ENCODE assay signal across 8 cellular contexts in genomic region chr1:207823880-207824566, GRCh38.
DNase-seq lines count a peak whose midpoint lies in the region; ATAC-seq, FAIRE-seq and TF ChIP-seq lines count a peak whose summit lies in the region.

No MANE protein-coding gene starts in this region.

- H3K9me3 Mint-ChIP-seq in activated naive CD8-positive, alpha-beta T cell treated with anti-CD3 and anti-CD28 coated beads, Interleukin-2, amount 10 ng/mL, durations not matched to agents 7 days and 5 days, result no peaks in the 10 kb centered on the region
- H3K9me3 Mint-ChIP-seq in glutamatergic neuron (ENCODE audit: unreplicated experiment), result peaks cover 8% of the 10 kb centered on the region

- POLR2A ChIA-PET in activated naive CD8-positive, alpha-beta T cell treated with anti-CD3 and anti-CD28 coated beads, Interleukin-2, amount 10 ng/mL, durations not matched to agents 7 days and 5 days (lab: Charles Lee), result interaction anchor here (0.6 to 12.7 kb wide), 8 partner anchors 33 to 538 kb away, joined by 3 to 153 read pairs (median 4); no protein-coding TSS in a partner anchor

- H3K4me3 Mint-ChIP-seq in activated naive CD8-positive, alpha-beta T cell treated with anti-CD3 and anti-CD28 coated beads, Interleukin-2, amount 10 ng/mL, durations not matched to agents 7 days and 5 days, result peak overlapping the region; percentile 89
- H3K4me3 Mint-ChIP-seq in glutamatergic neuron (ENCODE audit: unreplicated experiment), result peak overlapping the region; percentile 58

- H3K27me3 ChIP-seq in pancreas (no peaks in the 10 kb centered on the region), transverse colon (no peaks in the 10 kb centered on the region)

- H3K27ac ChIP-seq in pancreas, result peak overlapping the region; percentile 98 to 99 (median 98)
- H3K27ac ChIP-seq in transverse colon, result peak overlapping the region; percentile 96 to 99 (median 98)

- intact Hi-C loops in pancreas (cut with DNase I) (loop anchor here in 1 of 3 donors (10.0 kb wide), 1 partner anchor 141 kb away; no protein-coding TSS in a partner anchor), transverse colon (cut with DNase I; ENCODE audit: low total_unique reads) (no loop called here)

- peaks cover 59% of the 10 kb centered on the region for H3K4me1 Mint-ChIP-seq in activated naive CD8-positive, alpha-beta T cell treated with anti-CD3 and anti-CD28 coated beads, Interleukin-2, amount 10 ng/mL, durations not matched to agents 7 days and 5 days
- peaks cover 17% of the 10 kb centered on the region for H3K4me1 Mint-ChIP-seq in glutamatergic neuron (ENCODE audit: low read depth, unreplicated experiment)

- in situ Hi-C loops in transverse colon (cut with MboI; ENCODE audit: low pct_ligation_motif_present in 1 of 4, low pct_unique_long_range_greater_than_20kb in 1 of 4, low sequenced_read_pairs in 3 of 4), result loop anchor here in 2 of 4 donors (10.0 kb wide), 2 partner anchors 51 to 141 kb away; no protein-coding TSS in a partner anchor

- H3K27ac Mint-ChIP-seq in activated naive CD8-positive, alpha-beta T cell treated with anti-CD3 and anti-CD28 coated beads, Interleukin-2, amount 10 ng/mL, durations not matched to agents 7 days and 5 days, result peak overlapping the region; percentile 99
- H3K27ac Mint-ChIP-seq in glutamatergic neuron (ENCODE audit: unreplicated experiment), result peak overlapping the region; percentile 65

- H3K9me3 ChIP-seq in pancreas (no peaks in the 10 kb centered on the region), transverse colon (no peaks in the 10 kb centered on the region)

- no peaks in the 10 kb centered on the region for H3K27me3 Mint-ChIP-seq in activated naive CD8-positive, alpha-beta T cell treated with anti-CD3 and anti-CD28 coated beads, Interleukin-2, amount 10 ng/mL, durations not matched to agents 7 days and 5 days
- peaks cover 6% of the 10 kb centered on the region for H3K27me3 Mint-ChIP-seq in glutamatergic neuron (ENCODE audit: unreplicated experiment)

- 1 to 5% methylated on average over 8 to 9 of the region's 9 CpGs for WGBS in pancreas, 2 donors
- WGBS in transverse colon (ENCODE audit: low coverage in 1 of 2), 2 donors, result 2% methylated on average over 6 to 9 of the region's 9 CpGs

- H3K36me3 Mint-ChIP-seq in activated naive CD8-positive, alpha-beta T cell treated with anti-CD3 and anti-CD28 coated beads, Interleukin-2, amount 10 ng/mL, durations not matched to agents 7 days and 5 days, result peaks cover 3% of the 10 kb centered on the region
- H3K36me3 Mint-ChIP-seq in glutamatergic neuron (ENCODE audit: unreplicated experiment), result no peaks in the 10 kb centered on the region

- no peak for TF ChIP-seq EP300 in transverse colon (IDR thresholded peaks at IDR 0.05; ENCODE audit: low read depth)

- H3K4me1 ChIP-seq in pancreas (peaks cover 36 to 60% (median 39%) of the 10 kb centered on the region in 3 donors), transverse colon (peaks cover 52 to 85% (median 81%) of the 10 kb centered on the region in 4 donors)

- ATAC-seq in HG03095 (IDR thresholded peaks at IDR 0.05; ENCODE audit: unreplicated experiment) (peak; percentile 25), pancreas (peak; percentile 58 to 70 (median 66))
- peak; percentile 37 for ATAC-seq in activated naive CD8-positive, alpha-beta T cell treated with anti-CD3 and anti-CD28 coated beads, Interleukin-2, amount 10 ng/mL, durations not matched to agents 7 days and 5 days (ENCODE audit: low read depth)

- peak; percentile 58 for TF ChIP-seq CTCF in glutamatergic neuron (IDR thresholded peaks at IDR 0.05; ENCODE audit: partially characterized antibody, unreplicated experiment)
- peak; percentile 42 to 50 (median 45) for TF ChIP-seq CTCF in pancreas (IDR thresholded peaks at IDR 0.05)
- TF ChIP-seq CTCF in transverse colon (IDR thresholded peaks at IDR 0.05), result peak; percentile 63 to 99 (median 82)

- H3K36me3 ChIP-seq in pancreas (peaks cover 0 to 7% (median 0%) of the 10 kb centered on the region in 3 donors), transverse colon (peaks cover 0 to 3% (median 1%) of the 10 kb centered on the region in 4 donors)

- DNase-seq in NCI-H1694 (lab: John Stamatoyannopoulos, UW) (peak; percentile 13), NCI-H1694 treated with DMSO at 0.1 percent for 48 hours (lab: John Stamatoyannopoulos, UW) (no peak), SK-N-DZ (ENCODE audit: low spot score) (peak; percentile 69), glutamatergic neuron (peak; percentile 60), pancreas (peak; percentile 82 to 93 (median 91)), transverse colon (peak; percentile 84)
- DNase-seq in activated naive CD8-positive, alpha-beta T cell treated with anti-CD3 and anti-CD28 coated beads, Interleukin-2, amount 10 ng/mL, durations not matched to agents 7 days and 5 days, result peak; percentile 63

- peak; percentile 96 for TF ChIP-seq POLR2A in transverse colon (IDR thresholded peaks at IDR 0.05)

- H3K4me3 ChIP-seq in pancreas (peak overlapping the region; percentile 36 to 70 (median 58)), transverse colon (peak overlapping the region; percentile 47 to 76 (median 51))

- no peak for FAIRE-seq in pancreas (lab: Jason Lieb, UNC)
